ENCODE assay signal across 10 cellular contexts in the genomic region with DNA sequence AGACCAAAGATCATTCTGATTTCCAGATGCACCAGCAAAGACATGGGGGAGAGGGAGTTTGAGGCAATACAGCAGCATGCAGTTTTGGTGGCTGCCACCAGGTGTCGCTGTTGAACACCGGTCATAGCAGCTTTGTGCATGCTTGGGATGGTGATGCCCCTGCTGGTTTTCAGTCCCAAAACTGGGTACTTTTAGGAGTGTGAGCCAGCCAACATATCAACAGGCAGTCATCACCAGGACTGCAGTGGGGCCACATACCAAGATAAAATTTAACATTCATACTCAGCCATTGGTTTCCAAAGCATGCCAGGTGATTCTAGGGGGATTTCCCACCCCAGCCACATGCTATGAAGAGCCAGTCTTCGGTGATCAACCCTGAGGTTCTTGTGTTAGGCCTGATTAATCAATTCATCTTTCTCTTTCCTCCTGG.
DNase-seq lines count a peak whose midpoint lies in the region; ATAC-seq, FAIRE-seq and TF ChIP-seq lines count a peak whose summit lies in the region.
"Had no signal": no experiment of that assay in that cellular context is flagged by ENCODE, and none has a peak within 500 bp of the region (broad histone marks: within the 10 kb centered on the region; RNA-seq: fewer than 3 reads in every experiment).

No MANE protein-coding gene starts in this region.

- no peak overlapping the region for H3K27ac ChIP-seq in pancreas
- H3K27ac ChIP-seq: SJSA1 had no signal

- peak; percentile 42 for DNase-seq in ELR (ENCODE audit: low read depth)
- DNase-seq in NAMALWA (ENCODE audit: low spot score) = peak; percentile 72
- DNase-seq in astrocyte of the spinal cord (ENCODE audit: low read depth, low spot score) = peak; percentile 8
- no peak for DNase-seq in pancreas
- DNase-seq in mucosa of gallbladder (ENCODE audit: low spot score) = no peak

- in situ Hi-C loops in astrocyte of the spinal cord (cut with HindIII; ENCODE audit: low sequenced_read_pairs) = no loop called here

- peak; percentile 72 for TF ChIP-seq CTCF in astrocyte of the spinal cord (IDR thresholded peaks at IDR 0.05; ENCODE audit: low read depth, low read length)
- peak in 3 of 4 donors; percentile 8 to 32 (median 18) for TF ChIP-seq CTCF in pancreas (IDR thresholded peaks at IDR 0.05)

- H3K4me3 ChIP-seq in astrocyte of the spinal cord (ENCODE audit: low read depth, low read length) (no peak overlapping the region), pancreas (no peak overlapping the region)
- H3K4me3 ChIP-seq: SJSA1 had no signal

- ATAC-seq in pancreas (no peak), GM18520 (IDR thresholded peaks at IDR 0.05; ENCODE audit: unreplicated experiment) (no peak), GM18517 (IDR thresholded peaks at IDR 0.05; ENCODE audit: unreplicated experiment) (no peak), GM19328 (IDR thresholded peaks at IDR 0.05; ENCODE audit: unreplicated experiment) (no peak)

- no peaks in the 10 kb centered on the region for H3K27me3 ChIP-seq in pancreas
- H3K27me3 ChIP-seq: SJSA1 had no signal

- H3K4me1 ChIP-seq in pancreas = no peaks in the 10 kb centered on the region
- H3K4me1 ChIP-seq: SJSA1 had no signal

- WGBS in pancreas, 2 donors = 43 to 56% methylated on average over 3 of the region's 3 CpGs

- H3K9me3 ChIP-seq in pancreas = no peaks in the 10 kb centered on the region

- FAIRE-seq in pancreas (lab: Jason Lieb, UNC) = no peak
- FAIRE-seq: islet of Langerhans had no signal

- intact Hi-C loops in pancreas (cut with DNase I) = loop anchor here (5.0 to 10.0 kb wide), 3 partner anchors 280 to 370 kb away; no protein-coding TSS in a partner anchor

- H3K36me3 ChIP-seq in pancreas = no peaks in the 10 kb centered on the region
- H3K36me3 ChIP-seq: SJSA1 had no signal

Comparison
In these comparisons a context has a peak if more than half of its experiments do, and no peak if none do; other contexts are left out.
1. DNase-seq: peak in ELR (single experiment), NAMALWA (single experiment) and astrocyte of the spinal cord (single experiment); none in pancreas (0 of 6) and mucosa of gallbladder (single experiment).